8 cellular contexts compared by ENCODE assay signal in the genomic region with DNA sequence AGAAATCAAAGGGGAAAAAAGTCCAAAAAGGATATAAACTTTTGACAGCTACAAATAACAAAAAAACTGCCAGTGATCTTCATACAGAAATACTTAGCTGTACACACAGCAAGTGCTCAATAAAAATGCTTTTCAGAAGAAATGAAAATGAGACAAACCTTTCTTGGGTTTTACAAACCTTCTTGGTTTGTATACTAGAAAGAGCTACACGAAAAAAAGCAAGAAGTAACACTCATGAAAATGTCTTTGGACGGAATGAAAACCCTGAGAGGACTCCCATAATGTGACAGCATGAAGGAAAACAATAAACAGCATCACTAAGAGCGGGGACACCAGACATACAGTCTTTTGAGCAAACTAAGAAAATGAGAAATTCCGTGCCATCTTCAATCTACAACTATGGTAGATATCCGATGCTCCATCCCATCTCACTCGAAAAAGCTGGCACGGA. TPM values are rescaled to one million over a fixed set of nuclear protein-coding genes. Genes with fewer than 3 reads are reported as not detected.
DNase-seq lines count a peak whose midpoint lies in the region; ATAC-seq and TF ChIP-seq lines count a peak whose summit lies in the region.

No MANE protein-coding gene starts in this region.

- H3K4me1 Mint-ChIP-seq in HFFc6 (ENCODE audit: low read depth) = peaks cover 36% of the 10 kb centered on the region

- no peak for ATAC-seq in HG03175 (IDR thresholded peaks at IDR 0.05; ENCODE audit: unreplicated experiment)
- ATAC-seq in HG03565 (IDR thresholded peaks at IDR 0.05; ENCODE audit: unreplicated experiment) = no peak

- H3K36me3 ChIP-seq in adrenal gland (replicated peaks in 1 of 2) (no peaks in the 10 kb centered on the region), kidney epithelial cell (ENCODE audit: control insufficient read depth, insufficient read depth, low read length) (no peaks in the 10 kb centered on the region)

- POLR2A ChIA-PET in AG04449 (lab: Yijun Ruan, JAX) = no interaction called here

- peaks cover 3% of the 10 kb centered on the region; the same call in 1 of the 2 replicates for H3K27me3 Mint-ChIP-seq in HFFc6 (ENCODE audit: insufficient read depth)

- H3K27ac ChIP-seq in adrenal gland (peak overlapping the region in 4 of 5 donors; percentile 75 to 94 (median 86)), substantia nigra (ENCODE audit: low read depth, low read length, poor library complexity, severe bottlenecking) (peak overlapping the region; percentile 74)

- H3K4me3 Mint-ChIP-seq in HFFc6 = peak overlapping the region; percentile 95

- CTCF ChIA-PET in AG04449 (lab: Yijun Ruan, JAX) = interaction anchor here (1.0 to 1.3 kb wide), 3 partner anchors 14 to 1122 kb away, joined by 3 to 5 read pairs (median 3); no protein-coding TSS in a partner anchor

- TF ChIP-seq CTCF in AG04449 (IDR thresholded peaks at IDR 0.05; ENCODE audit: insufficient read depth, low read length, missing control alignments) (no peak), HFFc6 (IDR thresholded peaks at IDR 0.05) (no peak), adrenal gland (IDR thresholded peaks at IDR 0.05) (no peak), kidney epithelial cell (IDR thresholded peaks at IDR 0.05; ENCODE audit: insufficient read depth, low read length, poor library complexity, severe bottlenecking) (no peak)

- H3K4me3 ChIP-seq in AG04449 (ENCODE audit: low read depth, low read length) = peak overlapping the region; percentile 87
- peak overlapping the region; percentile 74 to 94 (median 83) for H3K4me3 ChIP-seq in adrenal gland
- H3K4me3 ChIP-seq in kidney epithelial cell (ENCODE audit: low read depth, low read length) = peak overlapping the region; percentile 71

- H3K4me1 ChIP-seq in adrenal gland (replicated peaks in 1 of 2) = peaks cover 8 to 15% of the 10 kb centered on the region in 2 donors

- DNase-seq in AG04449 (ENCODE audit: low read depth, low spot score) (no peak), HFFc6 (no peak), adrenal gland (no peak), kidney epithelial cell (ENCODE audit: low read depth) (no peak), substantia nigra (lab: John Stamatoyannopoulos, UW) (no peak), OCI-M2 (lab: John Stamatoyannopoulos, UW; ENCODE audit: unreplicated experiment) (no peak)

- H3K27ac Mint-ChIP-seq in HFFc6 = peak overlapping the region; percentile 89

- peaks cover 4% of the 10 kb centered on the region; the same call in 1 of the 2 replicates for H3K36me3 Mint-ChIP-seq in HFFc6 (ENCODE audit: low read depth)

- no peaks in the 10 kb centered on the region for H3K9me3 ChIP-seq in adrenal gland (replicated peaks in 1 of 3)

- no peak for TF ChIP-seq POLR2A in adrenal gland (IDR thresholded peaks at IDR 0.05)

- H3K27me3 ChIP-seq in adrenal gland = no peaks in the 10 kb centered on the region
- H3K27me3 ChIP-seq in kidney epithelial cell (ENCODE audit: control insufficient read depth, insufficient read depth, low read length) = no peaks in the 10 kb centered on the region

- intact Hi-C loops in adrenal gland (cut with DNase I) = no loop called here

- H3K9me3 Mint-ChIP-seq in HFFc6 = no peaks in the 10 kb centered on the region

- 0 to 1% (median 0%) methylated on average over 7 of the region's 7 CpGs for WGBS in adrenal gland, 4 donors

RNA-seq across cellular contexts. Expression of a gene that starts 1.0 kb away (rescaled TPM):
- total RNA-seq in HFFc6 (2021; fragmentation: NEBNext Ultra II Directional; extraction: Animal tissue kit (Norgen Biotek cat#: 25700)) = 10 to 100 TPM in 5 of 6 experiments, 1 to 10 TPM in 1; 9.7 to 21.2 (median 15.1) TPM
- total RNA-seq in adrenal gland (1 to 10 TPM; 2.6 to 8.5 (median 4.1) TPM), kidney epithelial cell (6.0 and 7.7 TPM in 2 replicates)
- polyA plus RNA-seq in adrenal gland = 1 to 10 TPM in 1 of 3 donors, under 1 TPM in 2; 0.71 to 1.8 (median 0.72) TPM
